28 cellular contexts compared by ENCODE assay signal in genomic region chr12:121495746-121496145, GRCh38.
A peak's percentile ranks its signal among the peaks of the same experiment; 100 is the strongest.
DNase-seq lines count a peak whose midpoint lies in the region; ATAC-seq, FAIRE-seq and TF ChIP-seq lines count a peak whose summit lies in the region.
"Had no signal": no experiment of that assay in that cellular context is flagged by ENCODE, and none has a peak within 500 bp of the region (broad histone marks: within the 10 kb centered on the region; RNA-seq: fewer than 3 reads in every experiment).

No MANE protein-coding gene starts in this region.

- no TSS peak for BruUV-seq in HepG2 (replicated peaks; lab: Mats Ljungman, UMichigan)

- H3K4me3 ChIP-seq in HepG2 (replicated peaks in 1 of 3; ENCODE audit: insufficient read depth in 1 of 3, low read depth in 2 of 3, low read length in 3 of 3) = no peak overlapping the region
- H3K4me3 ChIP-seq in foreskin fibroblast (ENCODE audit: low read depth in 1 of 2, low read length in 2 of 2) = no peak overlapping the region
- no peak overlapping the region for H3K4me3 ChIP-seq in GM23248
- H3K4me3 ChIP-seq in gastrocnemius medialis = no peak overlapping the region
- H3K4me3 ChIP-seq: adrenal gland, body of pancreas, psoas muscle, SJCRH30, suprapubic skin, upper lobe of left lung had no signal

- CTCF ChIA-PET in HepG2 (lab: Yijun Ruan, JAX; ENCODE audit: low intra/inter-chr PET ratio, low total read pairs) = interaction anchor here (1.3 kb wide), 1 partner anchor 185 kb away, joined by 3 read pairs; no protein-coding TSS in a partner anchor

- DNase-seq in GM12891 (ENCODE audit: insufficient read length, low spot score) (no peak), cerebellar cortex (ENCODE audit: low spot score) (peak; percentile 49), HepG2 (ENCODE audit: low spot score) (no peak), posterior cingulate gyrus (peak in 6 of 10 donors; percentile 18 to 87 (median 46)), foreskin fibroblast (no peak), GM23248 (no peak), gastrocnemius medialis (no peak)
- DNase-seq: activated CD4-positive, alpha-beta T cell treated with anti-CD3 and anti-CD28 coated beads for 48 hours; activated naive CD4-positive, alpha-beta T cell treated with anti-CD3 and anti-CD28 coated beads for 36 hours; adrenal gland; body of pancreas; left colon; mesendoderm; NCI-H1105; NCI-H1930; NCI-H510A treated with DMSO at 0.1 percent for 48 hours; psoas muscle; RPMI8226; SJCRH30; SW 1271; T1000; upper lobe of left lung had no signal

- H3K36me3 ChIP-seq in HepG2 (replicated peaks in 1 of 2; ENCODE audit: control insufficient read depth in 1 of 2, insufficient read depth in 2 of 2, low read length in 2 of 2) (no peaks in the 10 kb centered on the region; a peak in 1 of 5 replicates), GM23248 (ENCODE audit: low read depth) (no peaks in the 10 kb centered on the region), gastrocnemius medialis (no peaks in the 10 kb centered on the region)
- H3K36me3 ChIP-seq: adrenal gland, neutrophil, SJCRH30, upper lobe of left lung had no signal

- in situ Hi-C loops in HepG2 (cut with HindIII; ENCODE audit: extremely low pct_ligation_motif_present, low pct_unique_long_range_greater_than_20kb) = no loop called here
- in situ Hi-C loops in GM23248 (cut with MboI) = loop anchor here (10.0 kb wide), 1 partner anchor 179 kb away; no protein-coding TSS in a partner anchor
- in situ Hi-C loops in gastrocnemius medialis (cut with MboI; ENCODE audit: low sequenced_read_pairs in 4 of 4) = loop anchor here in 2 of 4 donors (10.0 kb wide), 1 partner anchor 179 kb away; no protein-coding TSS in a partner anchor

- no peaks in the 10 kb centered on the region for H3F3A ChIP-seq in GM23248 (ENCODE audit: insufficient read depth)

- no peak for TF ChIP-seq EP300 in HepG2 (IDR thresholded peaks at IDR 0.05; ENCODE audit: low read depth in 2 of 2, low read length in 2 of 2)
- no peak for TF ChIP-seq EP300 in HepG2 (CRISPR knock-in tag; IDR thresholded peaks at IDR 0.05; ENCODE audit: borderline replicate concordance)

- TF ChIP-seq CTCF in HepG2 (CRISPR knock-in tag; IDR thresholded peaks at IDR 0.05) = no peak
- no peak for TF ChIP-seq CTCF in foreskin fibroblast (IDR thresholded peaks at IDR 0.05; ENCODE audit: low read depth, low read length)
- TF ChIP-seq CTCF in gastrocnemius medialis (IDR thresholded peaks at IDR 0.05 in 4 of 5, conservative IDR thresholded peaks at IDR 0.05 in 1 of 5) = no peak

- H3K27me3 ChIP-seq in HepG2 (ENCODE audit: control insufficient read depth in 1 of 2, insufficient read depth in 2 of 2, low read length in 2 of 2) = no peaks in the 10 kb centered on the region
- H3K27me3 ChIP-seq in GM23248 (replicated peaks; ENCODE audit: insufficient read depth) = no peaks in the 10 kb centered on the region
- no peaks in the 10 kb centered on the region for H3K27me3 ChIP-seq in gastrocnemius medialis
- H3K27me3 ChIP-seq: adrenal gland, body of pancreas, neutrophil, SJCRH30, suprapubic skin, upper lobe of left lung had no signal

- FAIRE-seq in GM12891 (lab: Jason Lieb, UNC) (peak; percentile 9), HepG2 (lab: Jason Lieb, UNC) (no peak)
- FAIRE-seq: GM19239 had no signal

- no peak overlapping the region for H3K4me2 ChIP-seq in HepG2 (ENCODE audit: low read depth, low read length)
- no peak overlapping the region for H3K4me2 ChIP-seq in GM23248 (ENCODE audit: unreplicated experiment)

- TF ChIP-seq RAD21 in HepG2 (CRISPR knock-in tag; IDR thresholded peaks at IDR 0.05) = no peak

- peaks cover 49% of the 10 kb centered on the region for H3K4me1 ChIP-seq in HepG2 (ENCODE audit: insufficient read depth, low read length)
- no peaks in the 10 kb centered on the region for H3K4me1 ChIP-seq in GM23248 (ENCODE audit: insufficient read depth)
- peaks cover 6 to 8% of the 10 kb centered on the region in 2 donors for H3K4me1 ChIP-seq in gastrocnemius medialis
- H3K4me1 ChIP-seq: SJCRH30 had no signal

- no peaks in the 10 kb centered on the region for H3K9me2 ChIP-seq in GM23248 (ENCODE audit: insufficient read depth)

- intact Hi-C loops in HepG2 (cut with micrococcal nuclease; ENCODE audit: unreplicated experiment) (no loop called here), posterior cingulate gyrus (cut with DNase I) (loop anchor here (5.0 kb wide), 1 partner anchor 187 kb away; no protein-coding TSS in a partner anchor), gastrocnemius medialis (cut with DNase I; ENCODE audit: low total_unique reads) (no loop called here)

- ATAC-seq in HepG2 (no peak), gastrocnemius medialis (no peak)
- ATAC-seq: body of pancreas; left colon; psoas muscle; stimulated activated memory B cell treated with anti-CD40 and anti-IgM and Interleukin-4, amounts not matched to agents 10 μg/mL and 1 μg/mL and 100 μg/mL, for 72 hours had no signal

- H2AFZ ChIP-seq in HepG2 (ENCODE audit: low read length) = no peak overlapping the region
- no peak overlapping the region for H2AFZ ChIP-seq in GM23248

- H3K27ac ChIP-seq in HepG2 (ENCODE audit: extremely low read length, insufficient read depth, low read length) = no peak overlapping the region
- H3K27ac ChIP-seq in GM23248 = no peak overlapping the region
- no peak overlapping the region for H3K27ac ChIP-seq in gastrocnemius medialis
- H3K27ac ChIP-seq: adrenal gland, body of pancreas, C4-2B, neutrophil, psoas muscle, SJCRH30, suprapubic skin, upper lobe of left lung, VCaP had no signal

- TF ChIP-seq POLR2A in GM12891 (IDR thresholded peaks at IDR 0.05; ENCODE audit: low read depth, low read length) (no peak), HepG2 (IDR thresholded peaks at IDR 0.05; ENCODE audit: insufficient read depth in 1 of 2, low read depth in 2 of 2, low read length in 2 of 2) (no peak), gastrocnemius medialis (IDR thresholded peaks at IDR 0.05) (no peak)

- H3K9ac ChIP-seq in HepG2 (ENCODE audit: insufficient read depth, low read depth, low read length) (no peak overlapping the region), GM23248 (no peak overlapping the region)

- H3K79me2 ChIP-seq in HepG2 (ENCODE audit: insufficient read depth, low read length) = no peaks in the 10 kb centered on the region
- no peaks in the 10 kb centered on the region for H3K79me2 ChIP-seq in GM23248 (ENCODE audit: insufficient read depth)

- POLR2A ChIA-PET in HepG2 (lab: Yijun Ruan, JAX) = interaction anchor here (0.6 kb wide), 1 partner anchor 55 kb away, joined by 3 read pairs; no protein-coding TSS in a partner anchor

- H4K20me1 ChIP-seq in HepG2 (ENCODE audit: insufficient read depth, low read length) = no peaks in the 10 kb centered on the region
- H4K20me1 ChIP-seq in GM23248 (ENCODE audit: insufficient read depth) = no peaks in the 10 kb centered on the region

- no peaks in the 10 kb centered on the region for H3K9me3 ChIP-seq in HepG2 (ENCODE audit: low read length)
- no peaks in the 10 kb centered on the region for H3K9me3 ChIP-seq in GM23248 (ENCODE audit: low read depth)
- H3K9me3 ChIP-seq in gastrocnemius medialis = no peaks in the 10 kb centered on the region
- H3K9me3 ChIP-seq: adrenal gland, body of pancreas, neutrophil, psoas muscle, SJCRH30, suprapubic skin, upper lobe of left lung had no signal

- 82% methylated on average over 8 of the region's 8 CpGs for WGBS in HepG2 (ENCODE audit: low lambda C conversion rate)
- 75 to 79% methylated on average over 8 of the region's 8 CpGs for WGBS in GM23248 (ENCODE audit: low coverage in 1 of 2, low lambda C conversion rate in 2 of 2, missing lambda C conversion rate in 2 of 2), 2 experiments

TF ChIP-seq in GM12891, 5 proteins besides CTCF, POLR2A, EP300 and RAD21:
- no peak for TF ChIP-seq SPI1 (IDR thresholded peaks at IDR 0.05; ENCODE audit: low read depth, low read length)
- no peak for TF ChIP-seq PAX5 (IDR thresholded peaks at IDR 0.05; ENCODE audit: insufficient read depth, low read length, severe bottlenecking)
- no peak for TF ChIP-seq TAF1 (IDR thresholded peaks at IDR 0.05; ENCODE audit: low read depth, low read length)
- TF ChIP-seq POU2F2 (IDR thresholded peaks at IDR 0.05; ENCODE audit: low read depth, low read length) = no peak
- no peak for TF ChIP-seq POLR2AphosphoS5 (IDR thresholded peaks at IDR 0.05; ENCODE audit: low read depth, low read length)

TF ChIP-seq in HepG2, 621 proteins besides CTCF, POLR2A, EP300 and RAD21 (continues in another document):
- TF ChIP-seq NCOR1 (IDR thresholded peaks at IDR 0.05; ENCODE audit: borderline replicate concordance, low read length) = peak; percentile 29; the same call in 1 of the 2 replicates
- no peak for TF ChIP-seq THAP8 (CRISPR knock-in tag; IDR thresholded peaks at IDR 0.05; ENCODE audit: borderline replicate concordance)

Comparison
In these comparisons a context has a peak if more than half of its experiments do, and no peak if none do; other contexts are left out.
1. DNase-seq: peak in cerebellar cortex (single experiment) and posterior cingulate gyrus (6 of 10); none in GM12891 (single experiment), HepG2 (single experiment), foreskin fibroblast (0 of 2), GM23248 (single experiment) and gastrocnemius medialis (0 of 2).